Comparison of ENCODE assay signal across 8 cellular contexts in the genomic region with DNA sequence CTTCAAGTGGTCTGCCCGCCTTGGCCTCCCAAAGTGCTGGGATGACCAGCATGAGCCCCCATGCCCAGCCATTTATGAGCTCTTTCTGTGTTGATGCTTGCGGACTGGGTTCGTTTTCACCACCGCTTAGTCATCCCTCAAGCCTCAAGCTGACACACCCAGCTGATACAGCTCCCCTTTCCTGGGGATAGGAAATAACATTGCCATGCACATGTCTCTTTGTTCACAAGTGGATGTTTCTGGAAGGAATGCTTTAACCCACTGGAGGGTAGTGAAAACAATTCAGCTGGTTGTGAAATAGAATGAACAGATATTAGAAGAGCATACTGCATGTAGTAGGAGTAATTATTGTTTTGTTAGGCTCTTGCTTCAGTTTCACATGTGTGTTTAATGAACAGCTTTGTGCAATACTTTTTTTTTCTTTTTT. TPM values are rescaled to one million over a fixed set of nuclear protein-coding genes. Genes with fewer than 3 reads are reported as not detected.
A peak's percentile ranks its signal among the peaks of the same experiment; 100 is the strongest.
DNase-seq lines count a peak whose midpoint lies in the region; ATAC-seq, FAIRE-seq and TF ChIP-seq lines count a peak whose summit lies in the region.

No MANE protein-coding gene starts in this region.

- peak overlapping the region; percentile 70 for H3K27ac ChIP-seq in SK-N-MC
- H3K27ac ChIP-seq in small intestine (ENCODE audit: low read depth in 1 of 2, low read length in 1 of 2): peak overlapping the region; percentile 43 to 82

- DNase-seq in HPDE6-E6E7 (ENCODE audit: extremely low spot score) (peak; percentile 93), SK-N-MC (ENCODE audit: low read depth, low spot score) (peak; percentile 42), fibroblast of villous mesenchyme (ENCODE audit: low read depth) (peak; percentile 98), small intestine (peak; percentile 82), ureter (ENCODE audit: low spot score) (no peak), anterior cingulate cortex (lab: John Stamatoyannopoulos, UW) (no peak), NCI-H524 treated with DMSO at 0.1 percent for 48 hours (lab: John Stamatoyannopoulos, UW) (no peak)

- FAIRE-seq in small intestine (lab: Jason Lieb, UNC): no peak

- 37 to 52% (median 40%) methylated on average over 4 of the region's 4 CpGs for WGBS in small intestine, 3 donors

- H3K36me3 ChIP-seq in SK-N-MC (ENCODE audit: insufficient read depth, low read length) (no peaks in the 10 kb centered on the region), small intestine (ENCODE audit: control insufficient read depth in 2 of 2, insufficient read depth in 2 of 2, low read length in 2 of 2) (no peaks in the 10 kb centered on the region)

- H3K9ac ChIP-seq in SK-N-MC (ENCODE audit: insufficient read length): no peak overlapping the region

- H3K27me3 ChIP-seq in small intestine (ENCODE audit: control insufficient read depth in 2 of 2, insufficient read depth in 2 of 2, low read length in 2 of 2): no peaks in the 10 kb centered on the region

- no peaks in the 10 kb centered on the region for H3K4me1 ChIP-seq in small intestine (ENCODE audit: control insufficient read depth in 2 of 2, insufficient read depth in 1 of 2, low read depth in 1 of 2, low read length in 1 of 2)

- H3K4me3 ChIP-seq in SK-N-MC: no peak overlapping the region
- H3K4me3 ChIP-seq in fibroblast of villous mesenchyme (ENCODE audit: low read depth, low read length): no peak overlapping the region
- no peak overlapping the region for H3K4me3 ChIP-seq in small intestine (ENCODE audit: low read depth in 1 of 2, low read length in 2 of 2)

- no peak for TF ChIP-seq CTCF in fibroblast of villous mesenchyme (IDR thresholded peaks at IDR 0.05; ENCODE audit: insufficient read depth, low read depth, low read length)

- no peaks in the 10 kb centered on the region for H3K9me3 ChIP-seq in SK-N-MC (ENCODE audit: low read depth, low read length)
- H3K9me3 ChIP-seq in small intestine (ENCODE audit: control insufficient read depth, low read depth): no peaks in the 10 kb centered on the region

- no peak for ATAC-seq in GM21825 (IDR thresholded peaks at IDR 0.05; ENCODE audit: unreplicated experiment)

RNA-seq across cellular contexts. Expression of gene METTL27, which starts 8.5 kb away (rescaled TPM):
- total RNA-seq in fibroblast of villous mesenchyme: 1.6 and 2.6 TPM in 2 replicates
- 1 to 10 TPM in 1 of 3 donors, under 1 TPM in 2; 0.89 to 4.1 (median 0.94) TPM for polyA plus RNA-seq in small intestine
- 14.4 TPM for total RNA-seq in ureter

RNA-seq across cellular contexts. Expression of gene TMEM270, which starts 10.2 kb away (rescaled TPM):
- not detected in 2 replicates for total RNA-seq in fibroblast of villous mesenchyme
- polyA plus RNA-seq in small intestine: under 1 TPM in 1 of 3 donors, not detected in 2; 0.18 TPM
- total RNA-seq in ureter: not detected

RNA-seq across cellular contexts. Expression of gene CLDN4, which starts 20.0 kb away (rescaled TPM):
- under 0.01 and 0.86 TPM in 2 replicates for total RNA-seq in fibroblast of villous mesenchyme
- 100 to 1,000 TPM; 115 to 226 (median 178) TPM for polyA plus RNA-seq in small intestine
- 244 TPM for total RNA-seq in ureter

Comparison
In these comparisons a context has a peak if more than half of its experiments do, and no peak if none do; other contexts are left out.
1. DNase-seq: peak in HPDE6-E6E7 (single experiment), SK-N-MC (single experiment), fibroblast of villous mesenchyme (single experiment) and small intestine (single experiment); none in ureter (single experiment), anterior cingulate cortex (0 of 58) and NCI-H524 treated with DMSO at 0.1 percent for 48 hours (single experiment).
2. RNA of gene CLDN4, which starts 20.0 kb away (total RNA-seq): 244 TPM in ureter (single experiment); under 0.01 to 0.86 TPM in fibroblast of villous mesenchyme; every median in the first group is over 100 times any median in the second.